Comparison of ENCODE assay signal across 9 cellular contexts in the genomic region with DNA sequence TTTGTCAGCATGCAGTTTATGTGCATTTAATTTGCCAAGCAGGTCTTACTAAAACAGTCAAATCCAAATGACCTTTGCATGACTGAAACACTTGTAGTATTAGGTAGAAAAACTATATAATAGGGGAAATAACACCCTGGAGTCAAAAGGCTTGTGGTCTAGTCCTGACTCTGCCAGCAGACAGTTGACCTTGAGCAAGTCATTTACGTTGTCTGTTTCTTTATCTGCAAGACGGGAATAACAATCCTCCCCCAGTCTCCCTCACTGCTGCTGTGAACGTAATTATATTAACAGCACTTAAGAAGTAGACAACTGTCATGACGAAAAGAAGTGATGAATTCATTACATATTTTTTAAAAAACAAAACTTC. TPM values are rescaled to one million over a fixed set of nuclear protein-coding genes. Genes with fewer than 3 reads are reported as not detected.
DNase-seq lines count a peak whose midpoint lies in the region; ATAC-seq and TF ChIP-seq lines count a peak whose summit lies in the region.
"Had no signal": no experiment of that assay in that cellular context is flagged by ENCODE, and none has a peak within 500 bp of the region (broad histone marks: within the 10 kb centered on the region; RNA-seq: fewer than 3 reads in every experiment).

No MANE protein-coding gene starts in this region.

- H3K4me2 ChIP-seq in Karpas-422 (ENCODE audit: low read depth, low read length, poor library complexity, severe bottlenecking) (peak overlapping the region; percentile 44), mammary epithelial cell (ENCODE audit: insufficient read depth, low read depth, low read length) (peak overlapping the region; percentile 71)

- ATAC-seq in GM21825 (IDR thresholded peaks at IDR 0.05; ENCODE audit: unreplicated experiment): peak; percentile 26
- ATAC-seq in stimulated activated naive CD8-positive, alpha-beta T cell treated with anti-CD3 and anti-CD28 coated beads, Interleukin-15, Interleukin-2, amounts not matched to agents 100 U/mL and 50 U/mL, for 24 hours: peak; percentile 6

- no peaks in the 10 kb centered on the region for H3K9me3 ChIP-seq in Karpas-422 (ENCODE audit: low read length)
- H3K9me3 ChIP-seq in mammary epithelial cell (replicated peaks; ENCODE audit: insufficient read depth, low read length): no peaks in the 10 kb centered on the region
- H3K9me3 ChIP-seq: HAP-1 had no signal

- no peaks in the 10 kb centered on the region for H3K27me3 ChIP-seq in Karpas-422 (ENCODE audit: low read length)
- H3K27me3 ChIP-seq in mammary epithelial cell (ENCODE audit: insufficient read depth, low read length): no peaks in the 10 kb centered on the region

- H3K27ac ChIP-seq in Karpas-422 (ENCODE audit: low read length) (peak overlapping the region; percentile 94), mammary epithelial cell (ENCODE audit: insufficient read depth, low read depth, low read length) (peak overlapping the region; percentile 90), RWPE1 (no peak overlapping the region)

- POLR2A ChIA-PET in RWPE1 (lab: Yijun Ruan, JAX; ENCODE audit: low non-redundant PET): no interaction called here

- H3K9me2 ChIP-seq in Karpas-422 (replicated peaks; ENCODE audit: insufficient read depth, low read length): no peaks in the 10 kb centered on the region

- intact Hi-C loops in mammary epithelial cell (cut with micrococcal nuclease): no loop called here

- no peak overlapping the region for H3K4me3 ChIP-seq in GM12865 (ENCODE audit: low read depth, low read length)
- 0 out of 2 replicates have a peak overlapping the region, but pooled peaks have one; percentile 11 for H3K4me3 ChIP-seq in Karpas-422 (ENCODE audit: low read length)
- no peak overlapping the region for H3K4me3 ChIP-seq in mammary epithelial cell (replicated peaks in 1 of 3; ENCODE audit: insufficient read depth in 1 of 3, low read depth in 2 of 3, low read length in 3 of 3)
- H3K4me3 ChIP-seq: HAP-1 had no signal

- in situ Hi-C loops in mammary epithelial cell (cut with MboI; ENCODE audit: low sequenced_read_pairs in 2 of 2): no loop called here

- H3K9ac ChIP-seq in Karpas-422 (ENCODE audit: low read length) (peak overlapping the region; percentile 19), mammary epithelial cell (ENCODE audit: insufficient read depth, low read length) (no peak overlapping the region)

- H3K36me3 ChIP-seq in Karpas-422 (ENCODE audit: insufficient read depth, low read length) (peaks cover 3% of the 10 kb centered on the region), mammary epithelial cell (ENCODE audit: insufficient read depth, low read length) (peaks cover 2% of the 10 kb centered on the region)
- H3K36me3 ChIP-seq: HAP-1 had no signal

- H3K79me2 ChIP-seq in Karpas-422 (ENCODE audit: low read length) (peaks cover 87% of the 10 kb centered on the region), mammary epithelial cell (ENCODE audit: insufficient read depth, low read length) (peaks cover 96% of the 10 kb centered on the region)

- dilution Hi-C loops in mammary epithelial cell (cut with HindIII; ENCODE audit: low sequenced_read_pairs): no loop called here

- BruUV-seq in mammary epithelial cell (replicated peaks; lab: Mats Ljungman, UMichigan): no TSS peak

- H2AFZ ChIP-seq in Karpas-422 (ENCODE audit: low read length) (peak overlapping the region; percentile 46; the same call in 1 of the 2 replicates), mammary epithelial cell (ENCODE audit: low read depth, low read length) (no peak overlapping the region)

- CTCF ChIA-PET in mammary epithelial cell (lab: Charles Lee; ENCODE audit: low non-redundant PET) (no interaction called here), RWPE1 (lab: Yijun Ruan, JAX) (no interaction called here)

- no peak for TF ChIP-seq CTCF in GM12865 (IDR thresholded peaks at IDR 0.05; ENCODE audit: insufficient read depth, low read depth, low read length, missing control alignments)
- TF ChIP-seq CTCF in mammary epithelial cell (conservative IDR thresholded peaks at IDR 0.05 in 1 of 2, IDR thresholded peaks at IDR 0.05 in 1 of 2; ENCODE audit: extremely low read depth in 1 of 2, insufficient read depth in 1 of 2, low read depth in 1 of 2, low read length in 2 of 2): no peak
- no peak for TF ChIP-seq CTCF in RWPE1 (conservative IDR thresholded peaks at IDR 0.05; ENCODE audit: low read depth)

- H3K4me1 ChIP-seq in Karpas-422 (ENCODE audit: low read length) (peaks cover 70% of the 10 kb centered on the region), mammary epithelial cell (ENCODE audit: insufficient read depth, low read length) (peaks cover 48% of the 10 kb centered on the region)

- 100% methylated on average over 4 of the region's 4 CpGs for WGBS in mammary epithelial cell (ENCODE audit: low coverage, missing lambda C conversion rate)

- no peaks in the 10 kb centered on the region for H4K20me1 ChIP-seq in Karpas-422 (ENCODE audit: insufficient read depth, low read depth, low read length)
- H4K20me1 ChIP-seq in mammary epithelial cell (ENCODE audit: insufficient read depth, low read length): peaks cover 3% of the 10 kb centered on the region

- peak; percentile 77 for DNase-seq in GM12865 (ENCODE audit: low read depth)
- DNase-seq in Karpas-422: no peak
- DNase-seq in mammary epithelial cell: no peak
- no peak for DNase-seq in stimulated activated naive CD8-positive, alpha-beta T cell treated with anti-CD3 and anti-CD28 coated beads, Interleukin-15, Interleukin-2, amounts not matched to agents 100 U/mL and 50 U/mL, for 24 hours
- DNase-seq in RWPE1 (ENCODE audit: low spot score): no peak
- no peak for DNase-seq in DMS153 treated with DMSO at 0.1 percent for 48 hours (lab: John Stamatoyannopoulos, UW; ENCODE audit: unreplicated experiment)
- DNase-seq in activated CD4-positive, alpha-beta T cell treated with anti-CD3 and anti-CD28 coated beads for 1 hour: no peak

RNA-seq across cellular contexts. Expression of a gene that starts 26.1 kb away (rescaled TPM):
- 49.4 and 65.1 TPM in 2 replicates for total RNA-seq in Karpas-422 (2014; rRNA removed; shearing (Covaris generic); ENCODE audit: low replicate concordance)
- total RNA-seq in mammary epithelial cell: 100 to 1,000 TPM; 130 to 171 TPM
- 49.2 TPM for polyA plus RNA-seq in mammary epithelial cell
- 277 TPM for polyA minus RNA-seq in mammary epithelial cell
